11 cellular contexts compared by ENCODE assay signal in the genomic region with DNA sequence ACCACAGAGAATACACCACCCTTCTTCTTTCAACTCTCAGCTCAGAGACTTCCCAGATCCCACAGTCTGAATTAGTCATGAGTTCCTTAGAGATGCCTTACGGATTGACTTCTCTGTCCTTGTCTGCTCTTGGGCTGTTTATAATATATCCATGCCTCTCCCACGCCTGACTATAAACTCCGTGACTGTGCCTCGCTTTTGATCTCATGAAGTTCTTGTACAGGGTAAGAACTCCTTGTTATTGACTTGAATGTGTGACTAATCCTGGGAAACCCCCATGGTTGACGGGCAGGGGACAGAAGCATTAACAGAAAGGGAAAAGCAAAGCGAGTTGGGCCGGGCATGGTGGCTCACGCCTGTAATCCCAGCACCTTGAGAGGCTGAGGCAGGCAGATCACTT.
DNase-seq lines count a peak whose midpoint lies in the region; ATAC-seq and TF ChIP-seq lines count a peak whose summit lies in the region.
"Had no signal": no experiment of that assay in that cellular context is flagged by ENCODE, and none has a peak within 500 bp of the region (broad histone marks: within the 10 kb centered on the region; RNA-seq: fewer than 3 reads in every experiment).

No MANE protein-coding gene starts in this region.

- no peak overlapping the region for H3K27ac ChIP-seq in trophoblast cell (ENCODE audit: low read depth, low read length)
- H3K27ac ChIP-seq: left ventricle myocardium inferior, ovary, thoracic aorta had no signal

- no peaks in the 10 kb centered on the region for H3K9me3 ChIP-seq in trophoblast cell (ENCODE audit: insufficient read depth, low read depth, low read length)
- H3K9me3 ChIP-seq: left ventricle myocardium inferior, ovary, thoracic aorta had no signal

- H3K27ac Mint-ChIP-seq in type B pancreatic cell = no peak overlapping the region

- H3K27me3 Mint-ChIP-seq in type B pancreatic cell = peaks cover 7% of the 10 kb centered on the region

- no CpG with 5 or more reads among the region's 8 CpGs for WGBS in trophoblast cell (ENCODE audit: extremely low coverage, insufficient coverage, insufficient read length)

- H4K12ac ChIP-seq in trophoblast cell (ENCODE audit: low read depth, low read length) = no peak overlapping the region

- no peaks in the 10 kb centered on the region for H3K27me3 ChIP-seq in trophoblast cell (ENCODE audit: insufficient read depth, low read length)
- H3K27me3 ChIP-seq: ovary had no signal

- no peak overlapping the region for H4K8ac ChIP-seq in trophoblast cell (ENCODE audit: low read depth, low read length)

- no peak overlapping the region for H3K4me3 Mint-ChIP-seq in type B pancreatic cell

- no peak overlapping the region for H3K14ac ChIP-seq in trophoblast cell (ENCODE audit: low read length)

- no peak for TF ChIP-seq POLR2A in GM18505 (IDR thresholded peaks at IDR 0.05; ENCODE audit: borderline replicate concordance, extremely low read depth, insufficient read depth, insufficient read length)

- TF ChIP-seq CTCF in epithelial cell of esophagus (IDR thresholded peaks at IDR 0.05; ENCODE audit: insufficient read depth, low read depth, low read length, missing control alignments) = no peak
- no peak for TF ChIP-seq CTCF in type B pancreatic cell (conservative IDR thresholded peaks at IDR 0.05)

- peaks cover 19% of the 10 kb centered on the region for H3K4me1 Mint-ChIP-seq in type B pancreatic cell (ENCODE audit: unreplicated experiment)

- no peaks in the 10 kb centered on the region for H3K36me3 Mint-ChIP-seq in type B pancreatic cell

- no peak overlapping the region for H3K23ac ChIP-seq in trophoblast cell (ENCODE audit: low read length)

- peaks cover 3 to 13% of the 10 kb centered on the region in 2 experiments for H3K4me1 ChIP-seq in trophoblast cell (ENCODE audit: control insufficient read depth in 1 of 2, insufficient read depth in 2 of 2, low read length in 2 of 2)

- no peak overlapping the region for H2BK5ac ChIP-seq in trophoblast cell (ENCODE audit: low read depth, low read length, poor library complexity)

- H2AFZ ChIP-seq in trophoblast cell (ENCODE audit: insufficient read depth, low read length, poor library complexity) = no peak overlapping the region

- no peak overlapping the region for H3K4ac ChIP-seq in trophoblast cell (ENCODE audit: low read depth, low read length)

- H3K36me3 ChIP-seq in trophoblast cell (ENCODE audit: control insufficient read depth in 1 of 2, insufficient read depth in 2 of 2, low read length in 2 of 2) = no peaks in the 10 kb centered on the region
- H3K36me3 ChIP-seq: left ventricle myocardium inferior, ovary, thoracic aorta had no signal

- no peak overlapping the region for H3K18ac ChIP-seq in trophoblast cell (ENCODE audit: low read length)

- H2BK120ac ChIP-seq in trophoblast cell (ENCODE audit: insufficient read depth, low read length, poor library complexity) = no peak overlapping the region

- no peak overlapping the region for H3K4me3 ChIP-seq in epithelial cell of esophagus (ENCODE audit: low read length)
- no peak overlapping the region for H3K4me3 ChIP-seq in trophoblast cell (ENCODE audit: low read depth, low read length)
- H3K4me3 ChIP-seq: left ventricle myocardium inferior, ovary, thoracic aorta had no signal

- no peak overlapping the region for H3K9ac ChIP-seq in trophoblast cell (ENCODE audit: low read length)

- peak; percentile 30 for DNase-seq in ELF-1 (ENCODE audit: low read depth, low spot score)
- DNase-seq in M059J (ENCODE audit: low read depth) = peak; percentile 85
- DNase-seq in epithelial cell of esophagus (ENCODE audit: low read depth) = peak; percentile 65
- DNase-seq in trophoblast cell = peak; percentile 25 to 38
- no peak for DNase-seq in type B pancreatic cell (ENCODE audit: extremely low spot score, unreplicated experiment)
- DNase-seq in activated CD4-positive, alpha-beta T cell treated with anti-CD3 and anti-CD28 coated beads, Interleukin-2, amount 50 U/mL, for 4 hours = no peak
- DNase-seq: activated CD4-positive, alpha-beta T cell treated with anti-CD3 and anti-CD28 coated beads for 1 hour; left ventricle myocardium inferior; ovary had no signal

- H3K9me3 Mint-ChIP-seq in type B pancreatic cell = no peaks in the 10 kb centered on the region

- H2AK5ac ChIP-seq in trophoblast cell (ENCODE audit: low read length) = no peak overlapping the region

- H2BK12ac ChIP-seq in trophoblast cell (ENCODE audit: low read length) = no peak overlapping the region

- no peak for ATAC-seq in GM18505 (IDR thresholded peaks at IDR 0.05; ENCODE audit: unreplicated experiment)

- H3K4me2 ChIP-seq in trophoblast cell (ENCODE audit: low read length) = no peak overlapping the region

- no peaks in the 10 kb centered on the region for H3K79me2 ChIP-seq in trophoblast cell (ENCODE audit: control insufficient read depth, insufficient read depth, low read length, poor library complexity)

- no peaks in the 10 kb centered on the region for H3K79me1 ChIP-seq in trophoblast cell (ENCODE audit: low read length)

- H4K91ac ChIP-seq in trophoblast cell (ENCODE audit: low read depth, low read length) = no peak overlapping the region

Comparison
In these comparisons a context has a peak if more than half of its experiments do, and no peak if none do; other contexts are left out.
1. DNase-seq: peak in ELF-1 (single experiment), M059J (single experiment), epithelial cell of esophagus (single experiment) and trophoblast cell (2 of 2); none in type B pancreatic cell (single experiment) and activated CD4-positive, alpha-beta T cell treated with anti-CD3 and anti-CD28 coated beads, Interleukin-2, amount 50 U/mL, for 4 hours (0 of 2).